Comparison of ENCODE assay signal across 12 cellular contexts in genomic region chr3:66456711-66457173, GRCh38. TPM values are rescaled to one million over a fixed set of nuclear protein-coding genes. Genes with fewer than 3 reads are reported as not detected.
DNase-seq lines count a peak whose midpoint lies in the region; TF ChIP-seq lines count a peak whose summit lies in the region.
"Had no signal": no experiment of that assay in that cellular context is flagged by ENCODE, and none has a peak within 500 bp of the region (broad histone marks: within the 10 kb centered on the region; RNA-seq: fewer than 3 reads in every experiment).

No MANE protein-coding gene starts in this region.

- H3K4me1 ChIP-seq in BLaER1 (peaks cover 97% of the 10 kb centered on the region), esophagus squamous epithelium (peaks cover 3 to 40% (median 23%) of the 10 kb centered on the region in 3 donors)

- peaks cover 97% of the 10 kb centered on the region for H4K20me1 ChIP-seq in BLaER1

- H3K36me3 ChIP-seq in BLaER1 (peaks cover 75% of the 10 kb centered on the region), esophagus squamous epithelium (peaks cover 0 to 43% (median 0%) of the 10 kb centered on the region in 3 donors)

- H3K9me3 ChIP-seq in BLaER1 = no peaks in the 10 kb centered on the region
- no peaks in the 10 kb centered on the region for H3K9me3 ChIP-seq in esophagus squamous epithelium

- intact Hi-C loops in cardiac septum (cut with DNase I) (no loop called here), esophagus squamous epithelium (cut with DNase I) (no loop called here)

- TF ChIP-seq CTCF in esophagus squamous epithelium (IDR thresholded peaks at IDR 0.05) = no peak

- no peak overlapping the region for H3K4me3 ChIP-seq in BLaER1
- H3K4me3 ChIP-seq in esophagus squamous epithelium = no peak overlapping the region

- H3K4me2 ChIP-seq in BLaER1 = peak overlapping the region; percentile 87

- H3K27ac ChIP-seq in BLaER1 = peak overlapping the region; percentile 52
- peak overlapping the region in 1 of 4 donors; percentile 12 for H3K27ac ChIP-seq in esophagus squamous epithelium

- peak overlapping the region; percentile 9; the same call in 1 of the 2 replicates for H3K9ac ChIP-seq in BLaER1

- H3K27me3 ChIP-seq in BLaER1 (no peaks in the 10 kb centered on the region), esophagus squamous epithelium (no peaks in the 10 kb centered on the region)

- TF ChIP-seq POLR2A in esophagus squamous epithelium (IDR thresholded peaks at IDR 0.05) = no peak

- DNase-seq in amygdala (lab: John Stamatoyannopoulos, UW) (peak in 43 of 56 donors; percentile 8 to 78 (median 48)), cardiac septum (ENCODE audit: low spot score) (peak; percentile 81), nucleus accumbens (lab: John Stamatoyannopoulos, UW) (peak in 47 of 56 donors; percentile 18 to 76 (median 47)), esophagus squamous epithelium (lab: John Stamatoyannopoulos, UW) (no peak), NCI-H82 (lab: John Stamatoyannopoulos, UW) (no peak), LoVo (ENCODE audit: low spot score) (no peak), cerebellar cortex (ENCODE audit: low spot score) (no peak)
- DNase-seq: ACHN; activated naive CD4-positive, alpha-beta T cell treated with Interleukin-2 at 50 U/mL for 16 hours; NCI-H1048; NCI-H526 had no signal

- WGBS in esophagus squamous epithelium, 2 donors = 66 to 76% methylated on average over 5 to 10 of the region's 10 CpGs

RNA-seq across cellular contexts. Expression of gene LRIG1, which starts 44.1 kb away (rescaled TPM):
- total RNA-seq in cardiac septum = 77.1 TPM
- 10 to 100 TPM in 3 of 4 donors, 1 to 10 TPM in 1; 7.5 to 30.5 (median 15.1) TPM for total RNA-seq in esophagus squamous epithelium

Comparison
In these comparisons a context has a peak if more than half of its experiments do, and no peak if none do; other contexts are left out.
1. DNase-seq: peak in amygdala (43 of 56), cardiac septum (single experiment) and nucleus accumbens (47 of 56); none in esophagus squamous epithelium (single experiment), NCI-H82 (single experiment), LoVo (single experiment) and cerebellar cortex (single experiment).